12 cellular contexts compared by ENCODE assay signal in the genomic region with DNA sequence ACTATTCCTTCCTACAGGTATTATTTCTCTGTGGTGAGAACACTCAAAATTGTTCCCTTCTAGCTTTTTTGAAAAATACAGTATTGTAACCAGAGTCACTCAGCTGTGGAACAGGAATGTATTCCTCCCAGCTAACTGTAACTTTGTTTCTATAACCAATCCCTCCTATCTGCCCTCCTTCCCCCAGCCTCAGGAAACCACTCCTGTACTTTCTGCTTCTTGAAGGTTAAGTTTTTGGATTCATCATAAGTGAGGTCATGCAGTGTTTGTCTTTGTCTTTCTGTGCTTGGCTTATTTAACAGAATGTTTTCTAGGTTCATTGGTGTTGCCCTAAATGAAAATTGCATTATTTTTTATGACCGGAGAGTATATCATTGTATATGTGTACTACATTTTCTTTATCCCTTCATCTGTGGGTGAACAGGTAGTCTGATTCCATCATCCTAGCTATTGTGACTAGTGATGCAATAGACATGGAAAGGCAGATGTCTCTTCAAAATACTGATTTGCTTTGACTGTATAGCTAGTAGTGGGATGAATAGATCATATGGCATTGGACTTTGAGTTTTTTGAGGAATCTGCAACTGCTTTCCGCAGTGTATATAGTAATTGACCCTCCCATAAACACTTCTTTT.
A peak's percentile ranks its signal among the peaks of the same experiment; 100 is the strongest.
DNase-seq lines count a peak whose midpoint lies in the region; ATAC-seq and TF ChIP-seq lines count a peak whose summit lies in the region.
"Had no signal": no experiment of that assay in that cellular context is flagged by ENCODE, and none has a peak within 500 bp of the region (broad histone marks: within the 10 kb centered on the region; RNA-seq: fewer than 3 reads in every experiment).

No MANE protein-coding gene starts in this region.

- peaks cover 42% of the 10 kb centered on the region for H3K36me3 ChIP-seq in OCI-LY7 (ENCODE audit: insufficient read depth, low read length)
- peaks cover 6% of the 10 kb centered on the region for H3K36me3 ChIP-seq in osteoblast (ENCODE audit: insufficient read depth, low read length)

- H3K36me3 Mint-ChIP-seq in T-helper 1 cell treated with Interleukin-12 subunit alpha and Interleukin-12 subunit beta and Interleukin-4 antibody, amounts not matched to agents 30 μg/mL and 1 μg/mL, for 36 hours (ENCODE audit: low read depth) = peaks cover 19% of the 10 kb centered on the region

- no peak for TF ChIP-seq CTCF in OCI-LY7 (conservative IDR thresholded peaks at IDR 0.05; ENCODE audit: low read length)
- TF ChIP-seq CTCF in coronary artery (IDR thresholded peaks at IDR 0.05) = no peak
- TF ChIP-seq CTCF in osteoblast (IDR thresholded peaks at IDR 0.05; ENCODE audit: extremely low read depth, low read depth, low read length) = no peak

- H3K4me3 ChIP-seq in OCI-LY7 (ENCODE audit: low read depth, low read length, poor library complexity, severe bottlenecking) (no peak overlapping the region), coronary artery (peak overlapping the region; percentile 30), osteoblast (ENCODE audit: insufficient read depth, low read length) (no peak overlapping the region)
- H3K4me3 ChIP-seq: suprapubic skin had no signal

- peak overlapping the region; percentile 16 for H3K4me3 Mint-ChIP-seq in T-helper 1 cell treated with Interleukin-12 subunit alpha and Interleukin-12 subunit beta and Interleukin-4 antibody, amounts not matched to agents 30 μg/mL and 1 μg/mL, for 36 hours

- H3K9me3 ChIP-seq in OCI-LY7 (ENCODE audit: low read length) = no peaks in the 10 kb centered on the region
- no peaks in the 10 kb centered on the region for H3K9me3 ChIP-seq in osteoblast (ENCODE audit: low read depth, low read length)
- H3K9me3 ChIP-seq: suprapubic skin had no signal

- ATAC-seq in HG02623 (IDR thresholded peaks at IDR 0.05; ENCODE audit: unreplicated experiment) = no peak

- H3K79me2 ChIP-seq in OCI-LY7 (ENCODE audit: insufficient read depth, low read depth, low read length) (peaks cover 78% of the 10 kb centered on the region), osteoblast (ENCODE audit: insufficient read depth, low read length) (peaks cover 78% of the 10 kb centered on the region)

- H4K20me1 ChIP-seq in OCI-LY7 (ENCODE audit: insufficient read depth, low read length) (peaks cover 31% of the 10 kb centered on the region), osteoblast (ENCODE audit: insufficient read depth, low read length) (peaks cover 49% of the 10 kb centered on the region)

- no TSS peak for BruUV-seq in OCI-LY7 (replicated peaks; lab: Mats Ljungman, UMichigan)

- POLR2A ChIA-PET in OCI-LY7 (lab: Charles Lee) = interaction anchor here (0.7 kb wide), 1 partner anchor 167 kb away, joined by 3 read pairs; no protein-coding TSS in a partner anchor

- CTCF ChIA-PET in OCI-LY7 (lab: Charles Lee; ENCODE audit: unreplicated experiment) = no interaction called here

- H3K9me2 ChIP-seq in OCI-LY7 (ENCODE audit: insufficient read depth, low read length) = no peaks in the 10 kb centered on the region

- H3K27me3 ChIP-seq in osteoblast (ENCODE audit: insufficient read depth, low read length) = no peaks in the 10 kb centered on the region
- H3K27me3 ChIP-seq: suprapubic skin had no signal

- DNase-seq in T-helper 1 cell (no peak), OCI-LY7 (ENCODE audit: low spot score) (no peak), coronary artery (ENCODE audit: low spot score) (no peak), osteoblast (ENCODE audit: insufficient read length, low spot score, missing footprints) (no peak), NCI-H2171 (lab: John Stamatoyannopoulos, UW) (no peak), COLO829 (ENCODE audit: low spot score) (no peak)
- DNase-seq: NCI-H524 treated with DMSO at 0.1 percent for 48 hours, retina had no signal

- peaks cover 31% of the 10 kb centered on the region for H3K4me1 ChIP-seq in OCI-LY7 (ENCODE audit: insufficient read depth, low read length, poor library complexity, severe bottlenecking)
- H3K4me1 ChIP-seq in osteoblast (ENCODE audit: insufficient read depth, low read length) = peaks cover 30% of the 10 kb centered on the region

- no peaks in the 10 kb centered on the region for H3K27me3 Mint-ChIP-seq in T-helper 1 cell treated with Interleukin-12 subunit alpha and Interleukin-12 subunit beta and Interleukin-4 antibody, amounts not matched to agents 30 μg/mL and 1 μg/mL, for 36 hours (ENCODE audit: low read depth)

- peaks cover 53% of the 10 kb centered on the region for H3K4me1 Mint-ChIP-seq in T-helper 1 cell treated with Interleukin-12 subunit alpha and Interleukin-12 subunit beta and Interleukin-4 antibody, amounts not matched to agents 30 μg/mL and 1 μg/mL, for 36 hours (ENCODE audit: low read depth)

- H3K27ac ChIP-seq in OCI-LY7 (ENCODE audit: low read depth, low read length, poor library complexity, severe bottlenecking) (no peak overlapping the region), coronary artery (no peak overlapping the region), osteoblast (ENCODE audit: low read depth, low read length) (peak overlapping the region; percentile 37)
- H3K27ac ChIP-seq: 22Rv1, suprapubic skin had no signal

- no peaks in the 10 kb centered on the region for H3K9me3 Mint-ChIP-seq in T-helper 1 cell treated with Interleukin-12 subunit alpha and Interleukin-12 subunit beta and Interleukin-4 antibody, amounts not matched to agents 30 μg/mL and 1 μg/mL, for 36 hours

- intact Hi-C loops in OCI-LY7 (cut with micrococcal nuclease; ENCODE audit: unreplicated experiment) = no loop called here

- peak overlapping the region; percentile 65 for H3K27ac Mint-ChIP-seq in T-helper 1 cell treated with Interleukin-12 subunit alpha and Interleukin-12 subunit beta and Interleukin-4 antibody, amounts not matched to agents 30 μg/mL and 1 μg/mL, for 36 hours

- H2AFZ ChIP-seq in OCI-LY7 (ENCODE audit: low read length) (no peak overlapping the region), osteoblast (ENCODE audit: low read length) (no peak overlapping the region)

- H3K4me2 ChIP-seq in OCI-LY7 (ENCODE audit: low read length) = peak overlapping the region; percentile 14; the same call in 1 of the 2 replicates
- H3K4me2 ChIP-seq in osteoblast (ENCODE audit: insufficient read depth, low read length) = peak overlapping the region; percentile 41
